1 cellular context compared by ENCODE assay signal in the genomic region with DNA sequence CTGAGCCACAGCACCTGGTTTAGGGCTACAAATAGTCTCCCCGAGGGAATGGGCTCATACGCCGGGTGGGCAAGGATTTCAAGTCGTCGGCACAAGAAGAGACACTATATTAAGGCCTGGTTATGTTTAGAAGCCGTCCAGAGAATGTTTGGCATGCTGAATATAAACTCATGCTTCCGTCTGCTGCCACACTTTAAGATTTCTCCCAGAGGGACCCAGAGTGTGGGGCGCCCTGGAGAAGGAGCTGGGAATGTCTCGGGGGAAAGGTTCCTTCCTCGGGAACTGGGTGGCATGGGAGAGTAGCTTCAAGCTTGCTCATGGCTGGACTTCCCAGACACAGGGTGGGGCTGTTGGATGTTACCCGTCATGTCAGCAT.
TF ChIP-seq lines count a peak whose summit lies in the region.

No MANE protein-coding gene starts in this region.

TF ChIP-seq in GM23338, 12 proteins besides CTCF, POLR2A, EP300 and RAD21 (continued from another document):
- TF ChIP-seq, protein P1, sequence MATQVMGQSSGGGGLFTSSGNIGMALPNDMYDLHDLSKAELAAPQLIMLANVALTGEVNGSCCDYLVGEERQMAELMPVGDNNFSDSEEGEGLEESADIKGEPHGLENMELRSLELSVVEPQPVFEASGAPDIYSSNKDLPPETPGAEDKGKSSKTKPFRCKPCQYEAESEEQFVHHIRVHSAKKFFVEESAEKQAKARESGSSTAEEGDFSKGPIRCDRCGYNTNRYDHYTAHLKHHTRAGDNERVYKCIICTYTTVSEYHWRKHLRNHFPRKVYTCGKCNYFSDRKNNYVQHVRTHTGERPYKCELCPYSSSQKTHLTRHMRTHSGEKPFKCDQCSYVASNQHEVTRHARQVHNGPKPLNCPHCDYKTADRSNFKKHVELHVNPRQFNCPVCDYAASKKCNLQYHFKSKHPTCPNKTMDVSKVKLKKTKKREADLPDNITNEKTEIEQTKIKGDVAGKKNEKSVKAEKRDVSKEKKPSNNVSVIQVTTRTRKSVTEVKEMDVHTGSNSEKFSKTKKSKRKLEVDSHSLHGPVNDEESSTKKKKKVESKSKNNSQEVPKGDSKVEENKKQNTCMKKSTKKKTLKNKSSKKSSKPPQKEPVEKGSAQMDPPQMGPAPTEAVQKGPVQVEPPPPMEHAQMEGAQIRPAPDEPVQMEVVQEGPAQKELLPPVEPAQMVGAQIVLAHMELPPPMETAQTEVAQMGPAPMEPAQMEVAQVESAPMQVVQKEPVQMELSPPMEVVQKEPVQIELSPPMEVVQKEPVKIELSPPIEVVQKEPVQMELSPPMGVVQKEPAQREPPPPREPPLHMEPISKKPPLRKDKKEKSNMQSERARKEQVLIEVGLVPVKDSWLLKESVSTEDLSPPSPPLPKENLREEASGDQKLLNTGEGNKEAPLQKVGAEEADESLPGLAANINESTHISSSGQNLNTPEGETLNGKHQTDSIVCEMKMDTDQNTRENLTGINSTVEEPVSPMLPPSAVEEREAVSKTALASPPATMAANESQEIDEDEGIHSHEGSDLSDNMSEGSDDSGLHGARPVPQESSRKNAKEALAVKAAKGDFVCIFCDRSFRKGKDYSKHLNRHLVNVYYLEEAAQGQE (IDR thresholded peaks at IDR 0.05; ENCODE audit: unreplicated experiment) = no peak
- TF ChIP-seq POLR2AphosphoS5 (IDR thresholded peaks at IDR 0.05; ENCODE audit: low read depth) (no peak), ZNF331 (CRISPR knock-in tag; IDR thresholded peaks at IDR 0.05; ENCODE audit: low read depth) (no peak)
TF ChIP-seq in GM23338: peak in this region for 0.
